12 cellular contexts compared by ENCODE assay signal in the genomic region with DNA sequence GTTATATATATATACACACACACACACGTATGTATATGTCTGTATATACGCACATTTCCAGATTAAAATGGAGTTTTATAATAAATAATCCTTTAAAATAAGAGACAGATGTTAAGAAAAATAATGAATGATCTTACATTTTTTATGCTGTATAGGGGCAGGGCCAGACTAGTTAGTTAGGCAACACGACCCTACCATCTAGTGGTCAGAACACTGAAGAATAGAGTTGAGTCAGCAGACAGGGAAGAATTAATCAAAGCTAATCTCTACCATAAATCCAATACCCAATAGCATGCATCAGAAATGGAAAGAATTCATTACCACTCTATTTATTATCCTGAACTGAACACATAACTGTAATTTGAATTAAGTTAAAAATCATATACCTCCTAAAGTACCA.
DNase-seq lines count a peak whose midpoint lies in the region; ATAC-seq and TF ChIP-seq lines count a peak whose summit lies in the region.
"Had no signal": no experiment of that assay in that cellular context is flagged by ENCODE, and none has a peak within 500 bp of the region (broad histone marks: within the 10 kb centered on the region; RNA-seq: fewer than 3 reads in every experiment).

No MANE protein-coding gene starts in this region.

- ATAC-seq in IMR-90 (ENCODE audit: low read depth) (peak; percentile 89), HG03354 (IDR thresholded peaks at IDR 0.05; ENCODE audit: poor library complexity, severe bottlenecking, unreplicated experiment) (no peak)

- H3K9me3 ChIP-seq in IMR-90 (ENCODE audit: control insufficient read depth, insufficient read depth, low read length) (no peaks in the 10 kb centered on the region), SJCRH30 (replicated peaks) (no peaks in the 10 kb centered on the region), MM.1S (replicated peaks; ENCODE audit: insufficient read depth, low read length) (no peaks in the 10 kb centered on the region), ascending aorta (no peaks in the 10 kb centered on the region)
- H3K9me3 ChIP-seq: testis had no signal

- no TSS peak for BruUV-seq in IMR-90 (replicated peaks; lab: Mats Ljungman, UMichigan)

- H3K4me1 ChIP-seq in IMR-90 (ENCODE audit: control insufficient read depth, insufficient read depth, low read length) (no peaks in the 10 kb centered on the region), SJCRH30 (no peaks in the 10 kb centered on the region), MM.1S (ENCODE audit: low read length) (no peaks in the 10 kb centered on the region), ascending aorta (no peaks in the 10 kb centered on the region)
- H3K4me1 ChIP-seq: testis had no signal

- no peak overlapping the region for H4K91ac ChIP-seq in IMR-90 (ENCODE audit: insufficient read depth, low read depth, low read length)

- no peak overlapping the region for H4K8ac ChIP-seq in IMR-90 (ENCODE audit: low read depth in 2 of 2, low read length in 2 of 2)

- H3K27ac ChIP-seq in IMR-90 (ENCODE audit: insufficient read depth, low read length) (no peak overlapping the region), SJCRH30 (no peak overlapping the region), MM.1S (ENCODE audit: low read length) (no peak overlapping the region), ascending aorta (no peak overlapping the region)
- H3K27ac ChIP-seq: testis had no signal

- H2AFZ ChIP-seq in IMR-90 (replicated peaks; ENCODE audit: low read length, poor library complexity): no peak overlapping the region
- no peak overlapping the region for H2AFZ ChIP-seq in MM.1S (ENCODE audit: low read length)

- H3K36me3 ChIP-seq in IMR-90 (ENCODE audit: control insufficient read depth, insufficient read depth, low read length): no peaks in the 10 kb centered on the region
- H3K36me3 ChIP-seq in SJCRH30: no peaks in the 10 kb centered on the region
- H3K36me3 ChIP-seq in MM.1S (replicated peaks; ENCODE audit: insufficient read depth, low read length): no peaks in the 10 kb centered on the region
- no peaks in the 10 kb centered on the region for H3K36me3 ChIP-seq in ascending aorta

- H4K20me1 ChIP-seq in IMR-90 (ENCODE audit: insufficient read depth, low read length) (no peaks in the 10 kb centered on the region), MM.1S (ENCODE audit: insufficient read depth, low read length) (no peaks in the 10 kb centered on the region)

- H3F3A ChIP-seq in MM.1S (ENCODE audit: insufficient read depth, low read length): no peaks in the 10 kb centered on the region

- no peak overlapping the region for H3K23ac ChIP-seq in IMR-90 (ENCODE audit: low read depth, low read length)

- H2BK15ac ChIP-seq in IMR-90 (ENCODE audit: low read depth, low read length): no peak overlapping the region

- H3K27me3 ChIP-seq in IMR-90 (ENCODE audit: control insufficient read depth, insufficient read depth, low read length) (no peaks in the 10 kb centered on the region), SJCRH30 (no peaks in the 10 kb centered on the region), MM.1S (replicated peaks; ENCODE audit: insufficient read depth, low read length) (no peaks in the 10 kb centered on the region), ascending aorta (no peaks in the 10 kb centered on the region)
- H3K27me3 ChIP-seq: testis had no signal

- no CpG with 5 or more reads among the region's 3 CpGs for WGBS in IMR-90 (ENCODE audit: extremely low coverage in 2 of 2, insufficient read length in 1 of 2), 2 experiments

- no peak overlapping the region for H3K18ac ChIP-seq in IMR-90 (ENCODE audit: low read depth, low read length)

- DNase-seq in ACHN (peak; percentile 52), IMR-90 (peak; percentile 63), SJCRH30 (peak; percentile 1 to 25), fibroblast of villous mesenchyme (ENCODE audit: low read depth) (peak; percentile 16), MM.1S (no peak), ascending aorta (ENCODE audit: low spot score in 2 of 2) (no peak), G401 (ENCODE audit: low spot score) (no peak)
- DNase-seq: activated naive CD8-positive, alpha-beta T cell treated with anti-CD3 and anti-CD28 coated beads, Interleukin-2, amount 10 ng/mL, durations not matched to agents 7 days and 5 days; CD4-positive, alpha-beta memory T cell; hypothalamus; testis had no signal

- H3K79me2 ChIP-seq in MM.1S (ENCODE audit: low read length): no peaks in the 10 kb centered on the region

- no peak overlapping the region for H3K56ac ChIP-seq in IMR-90 (ENCODE audit: extremely low read depth, insufficient read depth, low read length)

- no peak overlapping the region for H2AK5ac ChIP-seq in IMR-90 (ENCODE audit: low read depth, low read length)

- no peak overlapping the region for H2BK20ac ChIP-seq in IMR-90 (ENCODE audit: low read depth, low read length)

- H3K4me2 ChIP-seq in IMR-90 (ENCODE audit: low read depth, low read length) (no peak overlapping the region), MM.1S (ENCODE audit: low read depth, low read length) (no peak overlapping the region)

- H3K9me1 ChIP-seq in IMR-90 (ENCODE audit: insufficient read depth, low read length): no peaks in the 10 kb centered on the region

- POLR2A ChIA-PET in IMR-90 (lab: Charles Lee; ENCODE audit: unreplicated experiment): no interaction called here

- in situ Hi-C loops in ACHN (cut with HindIII; ENCODE audit: low pct_ligation_motif_present, low pct_unique_long_range_greater_than_20kb, low sequenced_read_pairs) (no loop called here), IMR-90 (cut with MboI; ENCODE audit: low sequenced_read_pairs) (loop anchor here (25.0 kb wide), 1 partner anchor 884 kb away; no protein-coding TSS in a partner anchor), G401 (cut with HindIII; ENCODE audit: low sequenced_read_pairs) (no loop called here)

- H3K4ac ChIP-seq in IMR-90 (ENCODE audit: low read depth, low read length): no peak overlapping the region

- TF ChIP-seq CTCF in IMR-90 (conservative IDR thresholded peaks at IDR 0.05; ENCODE audit: low read depth, low read length) (peak; percentile 62), fibroblast of villous mesenchyme (IDR thresholded peaks at IDR 0.05; ENCODE audit: insufficient read depth, low read depth, low read length) (peak; percentile 24), MM.1S (IDR thresholded peaks at IDR 0.05; ENCODE audit: low read length) (no peak), ascending aorta (IDR thresholded peaks at IDR 0.05) (no peak)

- no peaks in the 10 kb centered on the region for H3K79me1 ChIP-seq in IMR-90 (ENCODE audit: low read depth in 1 of 2, low read length in 2 of 2)

- H3K9ac ChIP-seq in IMR-90 (ENCODE audit: low read depth, low read length) (no peak overlapping the region), MM.1S (ENCODE audit: low read length) (no peak overlapping the region)

- intact Hi-C loops in IMR-90 (cut with micrococcal nuclease): loop anchor here (10.0 kb wide), 1 partner anchor 886 kb away; no protein-coding TSS in a partner anchor
- intact Hi-C loops in ascending aorta (cut with DNase I): no loop called here

- dilution Hi-C loops in IMR-90 (cut with HindIII; ENCODE audit: low sequenced_read_pairs, unreplicated experiment): no loop called here

- no peak overlapping the region for H4K5ac ChIP-seq in IMR-90 (ENCODE audit: low read depth, low read length)

- CTCF ChIA-PET in IMR-90 (lab: Yijun Ruan, JAX): interaction anchor here (0.6 kb wide), 2 partner anchors 1196 to 1572 kb away, joined by 3 to 4 read pairs; no protein-coding TSS in a partner anchor

- H2BK120ac ChIP-seq in IMR-90 (ENCODE audit: low read depth, low read length): no peak overlapping the region

- TF ChIP-seq RAD21 in IMR-90 (IDR thresholded peaks at IDR 0.05; ENCODE audit: low read length): peak; percentile 83

- no peak for TF ChIP-seq POLR2A in IMR-90 (IDR thresholded peaks at IDR 0.05; ENCODE audit: low read depth, low read length)

- H2AK9ac ChIP-seq in IMR-90 (replicated peaks; ENCODE audit: low read depth, low read length, poor library complexity): no peak overlapping the region

- H3K9me2 ChIP-seq in MM.1S (replicated peaks; ENCODE audit: insufficient read depth, low read length): no peaks in the 10 kb centered on the region

- H3K4me3 ChIP-seq in IMR-90 (ENCODE audit: insufficient read depth, low read depth, low read length) (no peak overlapping the region), SJCRH30 (no peak overlapping the region), fibroblast of villous mesenchyme (ENCODE audit: low read depth, low read length) (no peak overlapping the region), MM.1S (ENCODE audit: low read length) (no peak overlapping the region), ascending aorta (no peak overlapping the region)
- H3K4me3 ChIP-seq: testis had no signal

- no peak overlapping the region for H2BK5ac ChIP-seq in IMR-90 (ENCODE audit: low read depth, low read length, poor library complexity, severe bottlenecking)

- H3K14ac ChIP-seq in IMR-90 (replicated peaks; ENCODE audit: low read depth, low read length): no peak overlapping the region

TF ChIP-seq in IMR-90, 13 proteins besides CTCF, POLR2A, EP300 and RAD21:
- TF ChIP-seq NFE2L2 (IDR thresholded peaks at IDR 0.05; ENCODE audit: low read depth, low read length): no peak
- peak; percentile 73 for TF ChIP-seq MAFK (IDR thresholded peaks at IDR 0.05; ENCODE audit: low read depth, low read length)
- peak; percentile 59 for TF ChIP-seq SMC3 (IDR thresholded peaks at IDR 0.05; ENCODE audit: low read depth, low read length)

Comparison
In these comparisons a context has a peak if more than half of its experiments do, and no peak if none do; other contexts are left out.
1. DNase-seq: peak in ACHN (single experiment), IMR-90 (single experiment), SJCRH30 (2 of 2) and fibroblast of villous mesenchyme (single experiment); none in MM.1S (single experiment), ascending aorta (0 of 2) and G401 (single experiment).
2. CTCF ChIP-seq: peak in IMR-90 (single experiment) and fibroblast of villous mesenchyme (single experiment); none in MM.1S (single experiment) and ascending aorta (0 of 3).